ENCODE assay signal across 8 cellular contexts in the genomic region with DNA sequence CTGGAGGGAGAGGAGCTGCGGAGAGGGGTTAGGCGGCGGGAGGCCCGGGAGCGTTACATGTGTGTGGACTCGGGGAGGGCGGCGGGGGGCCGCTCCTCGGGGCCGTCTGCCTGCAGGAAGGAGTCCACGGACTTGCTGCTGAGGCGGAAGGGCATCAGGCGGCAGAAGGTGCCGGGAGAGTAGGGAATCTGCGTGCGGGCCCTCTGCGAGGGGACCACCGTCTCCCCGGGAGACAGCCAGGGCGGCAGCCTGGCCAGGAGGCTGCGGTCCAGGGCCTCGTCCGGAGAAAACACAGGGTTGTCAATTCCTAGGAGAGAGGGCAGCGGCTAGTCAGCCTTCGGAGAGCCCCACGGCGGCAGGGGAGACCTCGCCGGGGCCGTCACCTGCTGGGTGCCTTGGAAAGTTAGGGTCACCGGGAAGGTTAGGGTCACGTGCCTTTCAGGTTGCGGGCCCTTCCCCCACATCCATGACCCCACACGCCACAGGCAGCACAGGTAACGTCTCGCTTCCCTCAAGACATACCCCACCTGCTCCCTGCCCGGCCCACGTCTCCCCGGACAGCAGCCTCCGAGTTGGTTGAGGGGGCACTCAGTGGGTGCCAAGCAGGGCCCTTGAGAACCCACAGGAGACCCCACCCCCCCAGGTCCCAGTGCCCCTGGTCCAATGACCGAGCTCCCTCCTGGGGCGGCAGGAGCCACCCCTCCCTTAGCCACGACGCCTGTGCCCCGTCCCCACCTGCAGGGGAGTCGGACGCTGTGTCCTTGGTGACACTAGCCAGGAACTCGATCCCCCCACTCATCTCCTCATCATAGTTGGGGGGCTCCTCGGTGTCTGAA. TPM values are rescaled to one million over a fixed set of nuclear protein-coding genes. Genes with fewer than 3 reads are reported as not detected.
DNase-seq lines count a peak whose midpoint lies in the region; ATAC-seq, FAIRE-seq and TF ChIP-seq lines count a peak whose summit lies in the region.

No MANE protein-coding gene starts in this region.

- no peak for FAIRE-seq in RCC 7860 (lab: Jason Lieb, UNC)

- H3K27ac ChIP-seq in Peyer's patch, result no peak overlapping the region
- H3K27ac ChIP-seq in esophagus muscularis mucosa (replicated peaks in 1 of 4), result no peak overlapping the region
- H3K27ac ChIP-seq in ovary, result peak overlapping the region in 1 of 2 donors; percentile 44

- H3K4me3 ChIP-seq in GM08714 (ENCODE audit: low read length), result peak overlapping the region; percentile 24; the same call in 1 of the 2 replicates
- peak overlapping the region in 3 of 4 donors; percentile 9 to 83 (median 38) for H3K4me3 ChIP-seq in Peyer's patch
- peak overlapping the region; percentile 47 to 98 (median 91) for H3K4me3 ChIP-seq in esophagus muscularis mucosa
- peak overlapping the region; percentile 33 for H3K4me3 ChIP-seq in ovary

- TF ChIP-seq POLR2A in Peyer's patch (IDR thresholded peaks at IDR 0.05) (no peak), esophagus muscularis mucosa (IDR thresholded peaks at IDR 0.05; ENCODE audit: low read depth) (no peak), ovary (IDR thresholded peaks at IDR 0.05) (no peak)

- WGBS in esophagus muscularis mucosa, result 19% methylated on average over 26 of the region's 50 CpGs
- WGBS in ovary, 3 donors, result 10 to 14% (median 12%) methylated on average over 43 to 50 of the region's 50 CpGs

- ATAC-seq in GM19324 (IDR thresholded peaks at IDR 0.05; ENCODE audit: low FRiP score, unreplicated experiment), result no peak

- TF ChIP-seq EP300 in esophagus muscularis mucosa (IDR thresholded peaks at IDR 0.05), result no peak
- no peak for TF ChIP-seq EP300 in ovary (IDR thresholded peaks at IDR 0.05)

- no peak for TF ChIP-seq CTCF in Peyer's patch (IDR thresholded peaks at IDR 0.05)
- no peak for TF ChIP-seq CTCF in esophagus muscularis mucosa (IDR thresholded peaks at IDR 0.05)
- TF ChIP-seq CTCF in ovary (IDR thresholded peaks at IDR 0.05), result no peak

- H3K4me1 ChIP-seq in Peyer's patch, result peaks cover 0 to 43% (median 17%) of the 10 kb centered on the region in 4 donors
- H3K4me1 ChIP-seq in esophagus muscularis mucosa, result peaks cover 23 to 49% (median 37%) of the 10 kb centered on the region in 4 donors
- peaks cover 10% of the 10 kb centered on the region for H3K4me1 ChIP-seq in ovary (ENCODE audit: insufficient read depth)

- no peaks in the 10 kb centered on the region for H3K9me3 ChIP-seq in Peyer's patch
- H3K9me3 ChIP-seq in esophagus muscularis mucosa, result no peaks in the 10 kb centered on the region
- no peaks in the 10 kb centered on the region for H3K9me3 ChIP-seq in ovary

- peak in 2 of 3 donors; percentile 47 to 56 for DNase-seq in Peyer's patch
- DNase-seq in esophagus muscularis mucosa (ENCODE audit: extremely low spot score), result no peak
- peak; percentile 30 to 65 (median 52) for DNase-seq in ovary
- no peak for DNase-seq in effector CD8-positive, alpha-beta T cell (lab: John Stamatoyannopoulos, UW)
- DNase-seq in RCC 7860 (ENCODE audit: low spot score), result no peak
- DNase-seq in germinal center (ENCODE audit: low spot score), result no peak

- H3K27me3 ChIP-seq in Peyer's patch, result no peaks in the 10 kb centered on the region
- H3K27me3 ChIP-seq in esophagus muscularis mucosa, result peaks cover 0 to 54% (median 44%) of the 10 kb centered on the region in 4 donors
- H3K27me3 ChIP-seq in ovary, result no peaks in the 10 kb centered on the region

- intact Hi-C loops in esophagus muscularis mucosa (cut with DNase I), result loop anchor here (5.0 kb wide), 1 partner anchor 137 kb away; a partner anchor contains a TSS
- intact Hi-C loops in ovary (cut with DNase I), result no loop called here

- H3K36me3 ChIP-seq in Peyer's patch (peaks cover 0 to 12% (median 0%) of the 10 kb centered on the region in 3 donors), esophagus muscularis mucosa (peaks cover 0 to 9% (median 0%) of the 10 kb centered on the region in 4 donors), ovary (no peaks in the 10 kb centered on the region)

RNA-seq across cellular contexts. Expression of a gene that starts 32.1 kb away (rescaled TPM):
- 100 to 1,000 TPM in 3 of 4 donors, 10 to 100 TPM in 1; 74.3 to 201 (median 141) TPM for total RNA-seq in Peyer's patch
- 10 to 100 TPM; 48.6 to 82.1 (median 59.3) TPM for total RNA-seq in esophagus muscularis mucosa
- 10 to 100 TPM; 25.5 to 67.4 (median 53.8) TPM for total RNA-seq in ovary
- polyA plus RNA-seq in ovary, result 10 to 100 TPM; 33.1 to 41.4 TPM

RNA-seq across cellular contexts. Expression of a gene that starts 49.2 kb away (rescaled TPM):
- total RNA-seq in Peyer's patch (100 to 1,000 TPM in 3 of 4 donors, 10 to 100 TPM in 1; 16.5 to 320 (median 283) TPM), esophagus muscularis mucosa (1 to 10 TPM; 1.7 to 5.0 (median 2.8) TPM), ovary (1 to 10 TPM; 1.7 to 3.6 (median 2.3) TPM)
- polyA plus RNA-seq in ovary, result 1 to 10 TPM; 1.2 to 1.7 TPM

Comparison
In these comparisons a context has a peak if more than half of its experiments do, and no peak if none do; other contexts are left out.
1. H3K4me3 ChIP-seq: peak in every context shown above with its lines; median percentile 91 in esophagus muscularis mucosa; 38 in Peyer's patch; 33 in ovary; 24 in GM08714.
2. DNase-seq: peak in Peyer's patch (2 of 3) and ovary (5 of 5); none in esophagus muscularis mucosa (single experiment), effector CD8-positive, alpha-beta T cell (single experiment), RCC 7860 (single experiment) and germinal center (single experiment).